22 cellular contexts compared by ENCODE assay signal in genomic region chr6:6519028-6519427, GRCh38.
"Had no signal": no experiment of that assay in that cellular context is flagged by ENCODE, and none has a peak within 500 bp of the region (broad histone marks: within the 10 kb centered on the region; RNA-seq: fewer than 3 reads in every experiment).

No MANE protein-coding gene starts in this region.

- H3K27ac Mint-ChIP-seq: activated CD4-positive, alpha-beta T cell treated with anti-CD3 and anti-CD28 coated beads for 36 hours; activated CD8-positive, alpha-beta T cell treated with anti-CD3 and anti-CD28 coated beads, Interleukin-2, amount 10 ng/mL, durations not matched to agents 7 days and 5 days; activated naive CD4-positive, alpha-beta T cell treated with anti-CD3 and anti-CD28 coated beads, Interleukin-2, amount 50 U/mL, for 24 hours; T-helper 1 cell treated with Interleukin-12 subunit alpha and Interleukin-12 subunit beta and Interleukin-4 antibody, amounts not matched to agents 30 μg/mL and 1 μg/mL, for 36 hours had no signal

- H3K9me3 Mint-ChIP-seq: activated naive CD4-positive, alpha-beta T cell treated with anti-CD3 and anti-CD28 coated beads, Interleukin-2, amount 50 U/mL, for 24 hours; T-helper 1 cell treated with Interleukin-12 subunit alpha and Interleukin-12 subunit beta and Interleukin-4 antibody, amounts not matched to agents 30 μg/mL and 1 μg/mL, for 36 hours had no signal

- H3K4me1 ChIP-seq: breast epithelium, colonic mucosa had no signal

- H3K36me3 Mint-ChIP-seq: activated naive CD4-positive, alpha-beta T cell treated with anti-CD3 and anti-CD28 coated beads, Interleukin-2, amount 50 U/mL, for 24 hours had no signal

- H3K27me3 ChIP-seq: breast epithelium, colonic mucosa had no signal

- ATAC-seq: activated CD4-positive, alpha-beta T cell treated with anti-CD3 and anti-CD28 coated beads for 36 hours; activated CD8-positive, alpha-beta T cell treated with anti-CD3 and anti-CD28 coated beads, Interleukin-2, amount 10 ng/mL, durations not matched to agents 7 days and 5 days had no signal

- H3K4me3 Mint-ChIP-seq: activated CD4-positive, alpha-beta T cell treated with anti-CD3 and anti-CD28 coated beads for 36 hours; activated CD8-positive, alpha-beta T cell treated with anti-CD3 and anti-CD28 coated beads, Interleukin-2, amount 10 ng/mL, durations not matched to agents 7 days and 5 days; activated naive CD4-positive, alpha-beta T cell treated with anti-CD3 and anti-CD28 coated beads, Interleukin-2, amount 50 U/mL, for 24 hours; T-helper 1 cell treated with Interleukin-12 subunit alpha and Interleukin-12 subunit beta and Interleukin-4 antibody, amounts not matched to agents 30 μg/mL and 1 μg/mL, for 36 hours had no signal

- DNase-seq: activated CD4-positive, alpha-beta T cell treated with anti-CD3 and anti-CD28 coated beads for 36 hours; activated CD8-positive, alpha-beta memory T cell treated with anti-CD3 and anti-CD28 coated beads, Interleukin-2, amount 50 U/mL, for 48 hours; activated CD8-positive, alpha-beta T cell treated with anti-CD3 and anti-CD28 coated beads, Interleukin-2, amount 10 ng/mL, durations not matched to agents 7 days and 5 days; activated naive CD4-positive, alpha-beta T cell; activated T-cell treated with anti-CD3 and anti-CD28 coated beads, Interleukin-2, amount 50 U/mL, for 1 hour; aorta; caudate nucleus; colonic mucosa; dermis blood vessel endothelial cell; Kasumi-1; KBM-7; NCI-H1930; NCI-H2107; NCI-H2227 treated with DMSO at 0.1 percent for 48 hours; NCI-H510A treated with DMSO at 0.1 percent for 48 hours; NCI-H774; PC-9; SHP77 treated with DMSO at 0.1 percent for 48 hours had no signal

- H3K36me3 ChIP-seq: breast epithelium, colonic mucosa had no signal

- H3K9me3 ChIP-seq: breast epithelium, colonic mucosa had no signal

- H3K4me3 ChIP-seq: breast epithelium, colonic mucosa, PC-9 had no signal

- H3K27ac ChIP-seq: breast epithelium, colonic mucosa, PC-9, VCaP had no signal
